ENCODE assay signal across 20 cellular contexts in the genomic region with DNA sequence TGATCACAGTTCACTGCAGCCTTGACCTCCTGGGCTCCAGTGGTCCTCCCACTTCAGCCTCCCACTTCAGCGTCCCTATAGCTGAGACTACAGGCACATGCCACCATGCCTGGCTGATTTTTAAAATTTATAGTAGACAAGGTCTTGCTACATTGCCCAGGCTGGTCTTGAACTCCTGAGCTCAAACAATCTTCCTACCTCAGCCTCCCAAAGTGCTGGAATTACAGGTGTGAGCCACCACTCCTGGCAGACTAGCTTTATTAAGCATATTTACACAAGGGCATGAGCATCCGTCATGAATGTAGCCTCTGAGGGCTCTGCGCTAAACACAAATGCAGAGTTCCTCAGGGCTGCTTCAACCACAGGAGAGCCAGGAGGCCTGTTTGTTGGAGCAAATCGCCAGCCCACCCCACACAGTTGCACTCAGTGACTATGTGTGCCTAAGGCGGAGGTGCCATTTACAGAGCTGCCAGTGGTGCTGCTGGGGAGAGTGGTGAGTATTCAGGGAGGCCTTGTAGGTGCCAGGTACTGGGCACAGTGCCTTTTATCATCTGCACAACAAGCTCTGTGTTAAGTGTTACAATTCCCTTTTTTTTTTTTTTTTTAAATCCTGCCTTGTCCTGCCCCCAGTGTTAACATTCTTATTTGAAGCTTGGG.
DNase-seq lines count a peak whose midpoint lies in the region; ATAC-seq and TF ChIP-seq lines count a peak whose summit lies in the region.
"Had no signal": no experiment of that assay in that cellular context is flagged by ENCODE, and none has a peak within 500 bp of the region (broad histone marks: within the 10 kb centered on the region; RNA-seq: fewer than 3 reads in every experiment).

No MANE protein-coding gene starts in this region.

- no peaks in the 10 kb centered on the region for H3K27me3 ChIP-seq in CD8-positive, alpha-beta memory T cell (ENCODE audit: insufficient read depth, low read length, poor library complexity, severe bottlenecking)
- H3K27me3 ChIP-seq in OCI-LY3 (ENCODE audit: low read depth, low read length) (no peaks in the 10 kb centered on the region), mucosa of stomach (ENCODE audit: control insufficient read depth, insufficient read depth, low read length) (no peaks in the 10 kb centered on the region), right cardiac atrium (ENCODE audit: control insufficient read depth, insufficient read depth) (no peaks in the 10 kb centered on the region)
- H3K27me3 ChIP-seq: heart left ventricle had no signal

- H3K27ac Mint-ChIP-seq in CD8-positive, alpha-beta memory T cell: no peak overlapping the region
- peak overlapping the region; percentile 58 for H3K27ac Mint-ChIP-seq in dendritic cell treated with granulocyte-macrophage colony-stimulating factor and Interleukin-4, amounts not matched to agents 40 ng/mL and 50 ng/mL, for 4 days
- H3K27ac Mint-ChIP-seq: nephron progenitor cell had no signal

- peak overlapping the region; percentile 89 for H3K4me2 ChIP-seq in OCI-LY3 (ENCODE audit: low read length)

- no peaks in the 10 kb centered on the region for H3K9me3 ChIP-seq in CD8-positive, alpha-beta memory T cell (ENCODE audit: low read length)
- H3K9me3 ChIP-seq in OCI-LY3 (ENCODE audit: insufficient read depth, low read length) (no peaks in the 10 kb centered on the region), mucosa of stomach (ENCODE audit: control insufficient read depth, low read length) (no peaks in the 10 kb centered on the region), right cardiac atrium (ENCODE audit: control insufficient read depth, low read length) (no peaks in the 10 kb centered on the region)
- H3K9me3 ChIP-seq: heart left ventricle had no signal

- no peak overlapping the region for H3K4me3 Mint-ChIP-seq in CD8-positive, alpha-beta memory T cell
- H3K4me3 Mint-ChIP-seq in dendritic cell treated with granulocyte-macrophage colony-stimulating factor and Interleukin-4, amounts not matched to agents 40 ng/mL and 50 ng/mL, for 4 days: no peak overlapping the region
- H3K4me3 Mint-ChIP-seq: nephron progenitor cell had no signal

- CTCF ChIA-PET in CD8-positive, alpha-beta memory T cell (lab: Charles Lee): no interaction called here

- H3K9ac ChIP-seq in OCI-LY3 (ENCODE audit: low read length) (no peak overlapping the region), mucosa of stomach (ENCODE audit: low read length) (peak overlapping the region; percentile 9)

- no peak overlapping the region for H2AFZ ChIP-seq in OCI-LY3 (ENCODE audit: low read depth, low read length)

- intact Hi-C loops in dendritic cell treated with granulocyte-macrophage colony-stimulating factor and Interleukin-4, amounts not matched to agents 40 ng/mL and 50 ng/mL, for 4 days (cut with micrococcal nuclease): loop anchor here (10.0 kb wide), 1 partner anchor 48 kb away; no protein-coding TSS in a partner anchor
- intact Hi-C loops in right cardiac atrium (cut with DNase I): no loop called here

- no peak for DNase-seq in CD8-positive, alpha-beta memory T cell
- DNase-seq in right cardiac atrium (no peak), NCI-H226 (no peak), NCI-H2227 (lab: John Stamatoyannopoulos, UW; ENCODE audit: unreplicated experiment) (no peak)
- no peak for DNase-seq in stimulated activated CD4-positive, alpha-beta T cell treated with anti-CD3 and anti-CD28 coated beads, Interleukin-2, amount 100 ng/mL, for 24 hours
- DNase-seq: activated CD4-positive, alpha-beta T cell treated with anti-CD3 and anti-CD28 coated beads, Interleukin-2, amount 50 U/mL, for 48 hours; aorta; GDM1; HCEC 1CT; heart left ventricle; NCI-H1930; NCI-H510A; nephron progenitor cell; stimulated activated CD8-positive, alpha-beta memory T cell treated with anti-CD3 and anti-CD28 coated beads, Interleukin-4, amount 100 ng/mL, for 48 hours; T-helper 1 cell had no signal

- ATAC-seq in right cardiac atrium: no peak

- peaks cover 5 to 7% (median 6%) of the 10 kb centered on the region in 3 donors for H3K4me1 Mint-ChIP-seq in CD8-positive, alpha-beta memory T cell
- H3K4me1 Mint-ChIP-seq in dendritic cell treated with granulocyte-macrophage colony-stimulating factor and Interleukin-4, amounts not matched to agents 40 ng/mL and 50 ng/mL, for 4 days (ENCODE audit: low read depth): peaks cover 47% of the 10 kb centered on the region

- H4K20me1 ChIP-seq in OCI-LY3 (ENCODE audit: insufficient read depth, low read length): no peaks in the 10 kb centered on the region

- TF ChIP-seq CTCF in OCI-LY3 (IDR thresholded peaks at IDR 0.05; ENCODE audit: low read depth, low read length): no peak

- POLR2A ChIA-PET in CD8-positive, alpha-beta memory T cell (lab: Charles Lee): no interaction called here

- H3K9me3 Mint-ChIP-seq in CD8-positive, alpha-beta memory T cell: peaks cover 0 to 2% (median 0%) of the 10 kb centered on the region in 5 donors
- no peaks in the 10 kb centered on the region for H3K9me3 Mint-ChIP-seq in dendritic cell treated with granulocyte-macrophage colony-stimulating factor and Interleukin-4, amounts not matched to agents 40 ng/mL and 50 ng/mL, for 4 days
- H3K9me3 Mint-ChIP-seq: nephron progenitor cell had no signal

- peak overlapping the region; percentile 28 for H3K27ac ChIP-seq in CD8-positive, alpha-beta memory T cell (ENCODE audit: low read depth, low read length)
- H3K27ac ChIP-seq in OCI-LY3 (ENCODE audit: low read length) (no peak overlapping the region), right cardiac atrium (ENCODE audit: low read length) (no peak overlapping the region)
- H3K27ac ChIP-seq: heart left ventricle had no signal

- H3K79me2 ChIP-seq in OCI-LY3 (ENCODE audit: low read length): no peaks in the 10 kb centered on the region

- H3K36me3 Mint-ChIP-seq in CD8-positive, alpha-beta memory T cell: no peaks in the 10 kb centered on the region
- no peaks in the 10 kb centered on the region for H3K36me3 Mint-ChIP-seq in dendritic cell treated with granulocyte-macrophage colony-stimulating factor and Interleukin-4, amounts not matched to agents 40 ng/mL and 50 ng/mL, for 4 days (ENCODE audit: low read depth)
- H3K36me3 Mint-ChIP-seq: CD14-positive monocyte had no signal

- peaks cover 19 to 64% of the 10 kb centered on the region in 2 donors for H3K27me3 Mint-ChIP-seq in CD8-positive, alpha-beta memory T cell
- H3K27me3 Mint-ChIP-seq in dendritic cell treated with granulocyte-macrophage colony-stimulating factor and Interleukin-4, amounts not matched to agents 40 ng/mL and 50 ng/mL, for 4 days: peaks cover 26% of the 10 kb centered on the region

- no peaks in the 10 kb centered on the region for H3K36me3 ChIP-seq in CD8-positive, alpha-beta memory T cell (ENCODE audit: insufficient read depth, low read length)
- H3K36me3 ChIP-seq in OCI-LY3 (replicated peaks; ENCODE audit: low read depth, low read length) (no peaks in the 10 kb centered on the region), mucosa of stomach (ENCODE audit: control insufficient read depth, insufficient read depth, low read length) (no peaks in the 10 kb centered on the region)
- H3K36me3 ChIP-seq: heart left ventricle had no signal

- peaks cover 8% of the 10 kb centered on the region for H3K4me1 ChIP-seq in CD8-positive, alpha-beta memory T cell (ENCODE audit: insufficient read depth, low read length)
- H3K4me1 ChIP-seq in OCI-LY3 (ENCODE audit: low read length): peaks cover 47% of the 10 kb centered on the region
- H3K4me1 ChIP-seq in mucosa of stomach (ENCODE audit: control insufficient read depth, insufficient read depth, low read length): peaks cover 41% of the 10 kb centered on the region
- H3K4me1 ChIP-seq in right cardiac atrium (ENCODE audit: control insufficient read depth, insufficient read depth, low read length): peaks cover 6% of the 10 kb centered on the region

- H3K4me3 ChIP-seq in CD8-positive, alpha-beta memory T cell (ENCODE audit: low read length): no peak overlapping the region
- H3K4me3 ChIP-seq in OCI-LY3 (ENCODE audit: low read length) (no peak overlapping the region), mucosa of stomach (ENCODE audit: low read length) (no peak overlapping the region), right cardiac atrium (ENCODE audit: low read length) (no peak overlapping the region)
- H3K4me3 ChIP-seq: heart left ventricle, smooth muscle cell had no signal

- 86% methylated on average over 5 of the region's 5 CpGs for WGBS in right cardiac atrium
